In the genomic region with DNA sequence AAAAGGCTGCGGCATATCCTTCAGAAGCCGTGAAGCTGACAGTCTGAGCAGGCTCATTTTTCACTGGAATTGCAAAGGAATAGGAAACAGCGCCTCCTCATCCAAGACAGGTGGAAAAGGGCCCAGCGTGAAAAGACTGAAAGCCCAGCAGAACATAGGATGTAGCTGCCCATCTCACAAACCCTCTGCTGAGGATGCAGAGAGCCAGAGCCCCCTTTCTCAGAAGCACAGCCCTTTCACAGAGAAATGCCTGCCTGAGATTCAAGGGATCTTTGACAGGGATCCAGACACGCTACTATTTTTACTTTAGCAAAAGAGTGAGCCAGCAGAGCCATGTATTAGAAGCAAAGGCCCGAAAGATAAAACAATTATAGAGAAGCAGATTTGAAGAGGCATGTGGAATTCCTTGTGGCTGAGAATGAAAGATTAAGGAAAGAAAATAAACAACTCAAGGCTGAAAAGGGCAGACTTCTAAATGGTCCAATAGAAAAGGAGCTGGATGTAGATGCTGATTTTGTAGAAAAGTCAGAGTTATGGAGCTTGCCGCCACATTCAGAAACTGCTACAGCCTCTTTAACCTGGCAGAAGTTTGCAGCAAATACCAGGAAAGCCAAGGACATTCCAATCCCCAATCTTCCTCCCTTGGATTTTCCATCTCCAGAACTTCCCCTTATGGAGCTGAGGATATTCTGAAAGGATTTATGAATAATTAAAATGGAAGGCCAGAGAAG, we compare ENCODE assay signal across 9 cellular contexts. TPM values are rescaled to one million over a fixed set of nuclear protein-coding genes. Genes with fewer than 3 reads are reported as not detected.
DNase-seq lines count a peak whose midpoint lies in the region; ATAC-seq, FAIRE-seq and TF ChIP-seq lines count a peak whose summit lies in the region.
"Had no signal": no experiment of that assay in that cellular context is flagged by ENCODE, and none has a peak within 500 bp of the region (broad histone marks: within the 10 kb centered on the region; RNA-seq: fewer than 3 reads in every experiment).

No MANE protein-coding gene starts in this region.

- H3K36me3 Mint-ChIP-seq in HFFc6 (ENCODE audit: low read depth) (peaks cover 44% of the 10 kb centered on the region), chondrocyte (ENCODE audit: low read depth) (peaks cover 21% of the 10 kb centered on the region), mesothelial cell of epicardium (peaks cover 36% of the 10 kb centered on the region)

- WGBS in A549 (ENCODE audit: missing lambda C conversion rate), result 92% methylated on average over 7 of the region's 7 CpGs

- TF ChIP-seq RAD21 in A549 (conservative IDR thresholded peaks at IDR 0.05 in 1 of 2, IDR thresholded peaks at IDR 0.05 in 1 of 2), result no peak

- FAIRE-seq in A549 (lab: Jason Lieb, UNC), result no peak

- POLR2A ChIA-PET in A549 (lab: Yijun Ruan, JAX), result no interaction called here

- H3K9me3 ChIP-seq in A549, result no peaks in the 10 kb centered on the region
- H3K9me3 ChIP-seq: upper lobe of right lung had no signal

- peak in 1 of 2 experiments; percentile 24 for DNase-seq in A549 (ENCODE audit: low read depth in 1 of 2, low spot score in 1 of 2)
- no peak for DNase-seq in HFFc6
- no peak for DNase-seq in chondrocyte (ENCODE audit: low spot score)
- no peak for DNase-seq in mesothelial cell of epicardium (ENCODE audit: low spot score in 2 of 2, unreplicated experiment in 2 of 2)
- no peak for DNase-seq in NCI-H146 treated with DMSO at 0.1 percent for 48 hours (lab: John Stamatoyannopoulos, UW; ENCODE audit: unreplicated experiment)
- DNase-seq in NCI-H1694 treated with DMSO at 0.1 percent for 48 hours (lab: John Stamatoyannopoulos, UW), result no peak

- H3K4me3 Mint-ChIP-seq in HFFc6 (peak overlapping the region; percentile 53; the same call in 1 of the 2 replicates), chondrocyte (ENCODE audit: unreplicated experiment) (no peak overlapping the region), mesothelial cell of epicardium (no peak overlapping the region)

- TF ChIP-seq POLR2A in A549 (IDR thresholded peaks at IDR 0.05; ENCODE audit: low read length), result no peak

- H3K4me2 ChIP-seq in A549, result no peak overlapping the region

- H3K4me1 ChIP-seq in A549, result no peaks in the 10 kb centered on the region

- no peak overlapping the region for H3K27ac ChIP-seq in A549
- H3K27ac ChIP-seq: upper lobe of right lung had no signal

- no peak overlapping the region for H3K4me3 ChIP-seq in A549
- H3K4me3 ChIP-seq: upper lobe of right lung had no signal

- peaks cover 5% of the 10 kb centered on the region; the same call in 1 of the 2 replicates for H3K27me3 Mint-ChIP-seq in HFFc6 (ENCODE audit: insufficient read depth)
- no peaks in the 10 kb centered on the region for H3K27me3 Mint-ChIP-seq in chondrocyte (ENCODE audit: low read depth)
- H3K27me3 Mint-ChIP-seq in mesothelial cell of epicardium (ENCODE audit: low read depth), result no peaks in the 10 kb centered on the region

- H3K27ac Mint-ChIP-seq in HFFc6 (peak overlapping the region; percentile 71), chondrocyte (ENCODE audit: unreplicated experiment) (peak overlapping the region; percentile 89), mesothelial cell of epicardium (peak overlapping the region; percentile 22)

- CTCF ChIA-PET in A549 (lab: Yijun Ruan, JAX), result interaction anchor here (0.9 to 1.7 kb wide), 5 partner anchors 9 to 98 kb away, joined by 3 to 5 read pairs (median 3); no protein-coding TSS in a partner anchor

- ATAC-seq in A549, result peak in 1 of 2 experiments; percentile 58; a peak in 2 of 6 replicates
- no peak for ATAC-seq in HG02852 (IDR thresholded peaks at IDR 0.05; ENCODE audit: unreplicated experiment)
- ATAC-seq in HG03520 (IDR thresholded peaks at IDR 0.05; ENCODE audit: unreplicated experiment), result no peak

- H3K9me3 Mint-ChIP-seq in HFFc6 (no peaks in the 10 kb centered on the region), chondrocyte (ENCODE audit: low read depth) (no peaks in the 10 kb centered on the region), mesothelial cell of epicardium (no peaks in the 10 kb centered on the region)

- 0 out of 3 replicates have a peak, but pooled peaks have one; percentile 17 for TF ChIP-seq CTCF in A549 (IDR thresholded peaks at IDR 0.05)
- no peak for TF ChIP-seq CTCF in HFFc6 (IDR thresholded peaks at IDR 0.05)
- TF ChIP-seq CTCF in chondrocyte (IDR thresholded peaks at IDR 0.05), result peak; percentile 41
- no peak for TF ChIP-seq CTCF in mesothelial cell of epicardium (IDR thresholded peaks at IDR 0.05; ENCODE audit: unreplicated experiment)

- no peak for TF ChIP-seq EP300 in A549 (IDR thresholded peaks at IDR 0.05)

- H3K4me1 Mint-ChIP-seq in HFFc6 (ENCODE audit: low read depth) (peaks cover 44% of the 10 kb centered on the region), chondrocyte (ENCODE audit: low read depth) (peaks cover 51% of the 10 kb centered on the region), mesothelial cell of epicardium (peaks cover 7% of the 10 kb centered on the region)

TF ChIP-seq in A549, 52 proteins besides CTCF, POLR2A, EP300 and RAD21 (continues in another document):
- TF ChIP-seq HMGXB4 (CRISPR knock-in tag; IDR thresholded peaks at IDR 0.05; ENCODE audit: borderline replicate concordance) (no peak), NR3C1 (IDR thresholded peaks at IDR 0.05) (no peak), FOSL2 (IDR thresholded peaks at IDR 0.05) (no peak), FOSL2 (CRISPR knock-in tag; IDR thresholded peaks at IDR 0.05) (no peak), ZNF302 (CRISPR knock-in tag; IDR thresholded peaks at IDR 0.05) (no peak), ZFP36 (IDR thresholded peaks at IDR 0.05; ENCODE audit: borderline replicate concordance, partially characterized antibody) (no peak), HEYL (CRISPR knock-in tag; IDR thresholded peaks at IDR 0.05) (no peak), TFCP2L1 (CRISPR knock-in tag; IDR thresholded peaks at IDR 0.05) (no peak), PHF8 (IDR thresholded peaks at IDR 0.05; ENCODE audit: borderline replicate concordance, low read depth) (no peak), FOXS1 (CRISPR knock-in tag; IDR thresholded peaks at IDR 0.05) (no peak), MAZ (IDR thresholded peaks at IDR 0.05; ENCODE audit: borderline replicate concordance, low read depth, low read length) (no peak), ZC3H11A (IDR thresholded peaks at IDR 0.05) (no peak)
- TF ChIP-seq, protein P1, sequence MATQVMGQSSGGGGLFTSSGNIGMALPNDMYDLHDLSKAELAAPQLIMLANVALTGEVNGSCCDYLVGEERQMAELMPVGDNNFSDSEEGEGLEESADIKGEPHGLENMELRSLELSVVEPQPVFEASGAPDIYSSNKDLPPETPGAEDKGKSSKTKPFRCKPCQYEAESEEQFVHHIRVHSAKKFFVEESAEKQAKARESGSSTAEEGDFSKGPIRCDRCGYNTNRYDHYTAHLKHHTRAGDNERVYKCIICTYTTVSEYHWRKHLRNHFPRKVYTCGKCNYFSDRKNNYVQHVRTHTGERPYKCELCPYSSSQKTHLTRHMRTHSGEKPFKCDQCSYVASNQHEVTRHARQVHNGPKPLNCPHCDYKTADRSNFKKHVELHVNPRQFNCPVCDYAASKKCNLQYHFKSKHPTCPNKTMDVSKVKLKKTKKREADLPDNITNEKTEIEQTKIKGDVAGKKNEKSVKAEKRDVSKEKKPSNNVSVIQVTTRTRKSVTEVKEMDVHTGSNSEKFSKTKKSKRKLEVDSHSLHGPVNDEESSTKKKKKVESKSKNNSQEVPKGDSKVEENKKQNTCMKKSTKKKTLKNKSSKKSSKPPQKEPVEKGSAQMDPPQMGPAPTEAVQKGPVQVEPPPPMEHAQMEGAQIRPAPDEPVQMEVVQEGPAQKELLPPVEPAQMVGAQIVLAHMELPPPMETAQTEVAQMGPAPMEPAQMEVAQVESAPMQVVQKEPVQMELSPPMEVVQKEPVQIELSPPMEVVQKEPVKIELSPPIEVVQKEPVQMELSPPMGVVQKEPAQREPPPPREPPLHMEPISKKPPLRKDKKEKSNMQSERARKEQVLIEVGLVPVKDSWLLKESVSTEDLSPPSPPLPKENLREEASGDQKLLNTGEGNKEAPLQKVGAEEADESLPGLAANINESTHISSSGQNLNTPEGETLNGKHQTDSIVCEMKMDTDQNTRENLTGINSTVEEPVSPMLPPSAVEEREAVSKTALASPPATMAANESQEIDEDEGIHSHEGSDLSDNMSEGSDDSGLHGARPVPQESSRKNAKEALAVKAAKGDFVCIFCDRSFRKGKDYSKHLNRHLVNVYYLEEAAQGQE (IDR thresholded peaks at IDR 0.05), result no peak
- TF ChIP-seq, protein P2, sequence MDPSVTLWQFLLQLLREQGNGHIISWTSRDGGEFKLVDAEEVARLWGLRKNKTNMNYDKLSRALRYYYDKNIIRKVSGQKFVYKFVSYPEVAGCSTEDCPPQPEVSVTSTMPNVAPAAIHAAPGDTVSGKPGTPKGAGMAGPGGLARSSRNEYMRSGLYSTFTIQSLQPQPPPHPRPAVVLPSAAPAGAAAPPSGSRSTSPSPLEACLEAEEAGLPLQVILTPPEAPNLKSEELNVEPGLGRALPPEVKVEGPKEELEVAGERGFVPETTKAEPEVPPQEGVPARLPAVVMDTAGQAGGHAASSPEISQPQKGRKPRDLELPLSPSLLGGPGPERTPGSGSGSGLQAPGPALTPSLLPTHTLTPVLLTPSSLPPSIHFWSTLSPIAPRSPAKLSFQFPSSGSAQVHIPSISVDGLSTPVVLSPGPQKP (IDR thresholded peaks at IDR 0.05; ENCODE audit: low read depth, low read length), result no peak

RNA-seq across cellular contexts. Expression of gene GDI2, which starts 36.9 kb away (rescaled TPM):
- polyA plus RNA-seq in A549 (2011; rRNA removed) (229 and 278 TPM in 2 replicates), A549 (2017; fragmentation: RNase III; extraction: RNeasy Plus Mini Kit Qiagen cat#74134 plus additional on column Dnase treatment) (289 to 317 TPM (median 304 TPM) in 3 replicates)
- polyA plus RNA-seq in A549 (2012; cell fraction: cytosol; rRNA removed), result 101 and 110 TPM in 2 replicates
- 74.0 and 84.7 TPM in 2 replicates for polyA plus RNA-seq in A549 (2012; cell fraction: nucleus; rRNA removed)
- polyA minus RNA-seq in A549 (2011; rRNA and poly(A)+ RNA removed), result 116 and 159 TPM in 2 replicates
- 100 to 1,000 TPM; 248 to 267 (median 259) TPM for total RNA-seq in HFFc6 (2021; fragmentation: NEBNext Ultra II Directional; extraction: Animal tissue kit (Norgen Biotek cat#: 25700))
- total RNA-seq in chondrocyte (254 to 259 TPM (median 256 TPM) in 3 replicates), mesothelial cell of epicardium (216 to 221 TPM (median 221 TPM) in 3 replicates)

Comparison
In these comparisons a context has a peak if more than half of its experiments do, and no peak if none do; other contexts are left out.
1. CTCF ChIP-seq: peak in A549 (single experiment) and chondrocyte (single experiment); none in HFFc6 (single experiment) and mesothelial cell of epicardium (single experiment).
2. H3K27ac Mint-ChIP-seq: peak in every context shown above with its lines; median percentile 89 in chondrocyte; 71 in HFFc6; 22 in mesothelial cell of epicardium.